8 cellular contexts compared by ENCODE assay signal in genomic region chrX:155612312-155613224, GRCh38. TPM values are rescaled to one million over a fixed set of nuclear protein-coding genes. Genes with fewer than 3 reads are reported as not detected.
DNase-seq lines count a peak whose midpoint lies in the region; ATAC-seq, FAIRE-seq and TF ChIP-seq lines count a peak whose summit lies in the region.

Gene SPRY3, plus strand, starts transcription at chrX:155612586.
Gene TMLHE, minus strand, starts transcription at chrX:155612952. Its CDS starts 67,676 bp downstream, at chrX:155545276.

- H3K4me3 ChIP-seq in BJ (ENCODE audit: low read depth, low read length) (peak within 1 kb of the TSS; percentile 67), H1 (ENCODE audit: extremely low read depth in 1 of 4, insufficient read depth in 2 of 4, low read depth in 3 of 4, low read length in 4 of 4) (peak within 1 kb of the TSS; percentile 77 to 85 (median 84)), mesenchymal stem cell (ENCODE audit: insufficient read depth in 1 of 2, low read depth in 1 of 2, low read length in 2 of 2) (peak within 1 kb of the TSS; percentile 71 to 84)

- H3K4me1 Mint-ChIP-seq in activated CD8-positive, alpha-beta memory T cell treated with anti-CD3 and anti-CD28 coated beads, Interleukin-2, amount 10 ng/mL, durations not matched to agents 7 days and 5 days = peaks cover 20% of the 10 kb centered on the region

- peak in 1 of 2 experiments; percentile 53; a peak in 2 of 3 replicates for TF ChIP-seq POLR2A in H1 (IDR thresholded peaks at IDR 0.05; ENCODE audit: control extremely low read depth in 1 of 2, low read depth in 2 of 2, low read length in 2 of 2)

- 0 out of 2 replicates have a peak, but pooled peaks cover 2% of the 10 kb centered on the region for H3K23me2 ChIP-seq in H1 (ENCODE audit: low read depth, low read length)

- H3K27me3 ChIP-seq in BJ (ENCODE audit: control insufficient read depth, insufficient read depth, low read length) (no peaks in the 10 kb centered on the region), H1 (replicated peaks in 1 of 4; ENCODE audit: control insufficient read depth in 3 of 4, extremely low read depth in 1 of 4, insufficient read depth in 3 of 4, low read length in 3 of 4) (no peaks in the 10 kb centered on the region), mesenchymal stem cell (ENCODE audit: control insufficient read depth in 1 of 2, insufficient read depth in 1 of 2, low read length in 2 of 2) (no peaks in the 10 kb centered on the region)

- H3K36me3 ChIP-seq in BJ (ENCODE audit: control insufficient read depth, insufficient read depth, low read length) = no peaks in the 10 kb centered on the region
- no peaks in the 10 kb centered on the region for H3K36me3 ChIP-seq in H1 (ENCODE audit: control insufficient read depth in 2 of 4, insufficient read depth in 4 of 4, low read length in 3 of 4)
- H3K36me3 ChIP-seq in mesenchymal stem cell (ENCODE audit: control insufficient read depth in 1 of 2, insufficient read depth in 2 of 2, low read depth in 1 of 2, low read length in 2 of 2) = no peaks in the 10 kb centered on the region

- H3K4ac ChIP-seq in H1 (replicated peaks; ENCODE audit: insufficient read length, low read depth, low read length) = no peak within 1 kb of the TSS
- H3K4ac ChIP-seq in mesenchymal stem cell (ENCODE audit: low read depth in 1 of 2, low read length in 2 of 2) = peak within 1 kb of the TSS in 1 of 2 experiments; percentile 6

- H3K9me3 Mint-ChIP-seq in activated CD8-positive, alpha-beta memory T cell treated with anti-CD3 and anti-CD28 coated beads, Interleukin-2, amount 10 ng/mL, durations not matched to agents 7 days and 5 days (ENCODE audit: low read depth) = no peaks in the 10 kb centered on the region

- peaks cover 10% of the 10 kb centered on the region for H3K36me3 Mint-ChIP-seq in activated CD8-positive, alpha-beta memory T cell treated with anti-CD3 and anti-CD28 coated beads, Interleukin-2, amount 10 ng/mL, durations not matched to agents 7 days and 5 days

- no peaks in the 10 kb centered on the region for H3K9me3 ChIP-seq in H1 (ENCODE audit: insufficient read depth in 2 of 2, low read depth in 1 of 2, low read length in 1 of 2)
- peaks cover 7% of the 10 kb centered on the region for H3K9me3 ChIP-seq in mesenchymal stem cell (ENCODE audit: control insufficient read depth, low read length)

- no peak within 1 kb of the TSS for H3K14ac ChIP-seq in H1 (ENCODE audit: insufficient read length)
- peak within 1 kb of the TSS in 1 of 2 experiments; percentile 23 for H3K14ac ChIP-seq in mesenchymal stem cell (ENCODE audit: low read length in 2 of 2)

- H3K23ac ChIP-seq in H1 (ENCODE audit: insufficient read length) = no peak within 1 kb of the TSS
- peak within 1 kb of the TSS in 1 of 2 experiments; percentile 46 for H3K23ac ChIP-seq in mesenchymal stem cell (ENCODE audit: low read length in 2 of 2)

- TF ChIP-seq RAD21 in H1 (IDR thresholded peaks at IDR 0.05 in 1 of 2, conservative IDR thresholded peaks at IDR 0.05 in 1 of 2; ENCODE audit: low read depth in 2 of 2, low read length in 2 of 2) = no peak

- H4K20me1 ChIP-seq in H1 (replicated peaks in 1 of 2; ENCODE audit: control insufficient read depth in 1 of 2, insufficient read depth in 2 of 2, low read length in 2 of 2) = no peaks in the 10 kb centered on the region

- H2BK20ac ChIP-seq in H1 (ENCODE audit: low read length) = no peak within 1 kb of the TSS

- no peak within 1 kb of the TSS for H2AK5ac ChIP-seq in H1 (ENCODE audit: low read depth, low read length)
- no peak within 1 kb of the TSS for H2AK5ac ChIP-seq in mesenchymal stem cell (ENCODE audit: low read length, severe bottlenecking)

- H3K79me2 ChIP-seq in H1 (ENCODE audit: control insufficient read depth in 1 of 2, insufficient read depth in 2 of 2, low read length in 2 of 2) = peaks cover 0 to 7% of the 10 kb centered on the region in 2 experiments; a peak in 2 of 4 replicates

- H2BK5ac ChIP-seq in H1 (ENCODE audit: low read depth, low read length) (peak within 1 kb of the TSS; percentile 78; the same call in 1 of the 2 replicates), mesenchymal stem cell (ENCODE audit: low read depth, low read length, poor library complexity, severe bottlenecking) (no peak within 1 kb of the TSS)

- H3K18ac ChIP-seq in H1 (ENCODE audit: extremely low read depth, low read length) (peak within 1 kb of the TSS; percentile 85), mesenchymal stem cell (ENCODE audit: low read depth in 1 of 2, low read length in 2 of 2) (peak within 1 kb of the TSS; percentile 76 to 94)

- H3K4me2 ChIP-seq in H1 (ENCODE audit: insufficient read depth in 1 of 2, low read depth in 2 of 2, low read length in 2 of 2) (peak within 1 kb of the TSS; percentile 72 to 88), mesenchymal stem cell (ENCODE audit: low read length, poor library complexity, severe bottlenecking) (peak within 1 kb of the TSS; percentile 61)

- peak within 1 kb of the TSS; percentile 94 for H3K4me3 Mint-ChIP-seq in activated CD8-positive, alpha-beta memory T cell treated with anti-CD3 and anti-CD28 coated beads, Interleukin-2, amount 10 ng/mL, durations not matched to agents 7 days and 5 days

- no peak within 1 kb of the TSS for H2BK15ac ChIP-seq in H1 (ENCODE audit: low read length)
- H2BK15ac ChIP-seq in mesenchymal stem cell (ENCODE audit: low read depth, poor library complexity, severe bottlenecking) = peak within 1 kb of the TSS; percentile 89

- H3K27me3 Mint-ChIP-seq in activated CD8-positive, alpha-beta memory T cell treated with anti-CD3 and anti-CD28 coated beads, Interleukin-2, amount 10 ng/mL, durations not matched to agents 7 days and 5 days = no peaks in the 10 kb centered on the region

- H2AFZ ChIP-seq in H1 (ENCODE audit: low read length) (peak within 1 kb of the TSS; percentile 92), mesenchymal stem cell (ENCODE audit: low read depth, low read length) (peak within 1 kb of the TSS; percentile 46)

- WGBS in H1 (ENCODE audit: extremely low coverage in 1 of 2, insufficient coverage in 1 of 2, insufficient read length in 1 of 2, insufficient replicate concordance in 2 of 2, low coverage in 1 of 2, low lambda C conversion rate in 2 of 2, missing lambda C conversion rate in 1 of 2), 2 experiments = 15% methylated on average over 11 of the region's 50 CpGs; no CpG with 5 or more reads in 1 of the 2 experiments
- 0% methylated on average over 35 of the region's 50 CpGs for WGBS in mesenchymal stem cell

- no peak for TF ChIP-seq CTCF in BJ (IDR thresholded peaks at IDR 0.05; ENCODE audit: insufficient read depth, low read depth, low read length)
- TF ChIP-seq CTCF in H1 (IDR thresholded peaks at IDR 0.05; ENCODE audit: control extremely low read depth in 1 of 3, insufficient read depth in 1 of 3, low read depth in 1 of 3, low read length in 3 of 3) = no peak

- POLR2A ChIA-PET in BJ (lab: Charles Lee) = no interaction called here
- POLR2A ChIA-PET in H1 (lab: Charles Lee; ENCODE audit: partially characterized antibody) = interaction anchor here (0.8 to 1.3 kb wide), 3 partner anchors 18 to 32 kb away, joined by 3 to 4 read pairs (median 3); no protein-coding TSS in a partner anchor

- H3K56ac ChIP-seq in H1 (replicated peaks; ENCODE audit: insufficient read length, low read depth, low read length) = peak within 1 kb of the TSS; percentile 77

- H2BK120ac ChIP-seq in H1 (replicated peaks; ENCODE audit: low read depth, low read length) (no peak within 1 kb of the TSS), mesenchymal stem cell (ENCODE audit: low read depth, low read length) (no peak within 1 kb of the TSS)

- CTCF ChIA-PET in BJ (lab: Yijun Ruan, JAX) = no interaction called here
- CTCF ChIA-PET in activated CD8-positive, alpha-beta memory T cell treated with anti-CD3 and anti-CD28 coated beads, Interleukin-2, amount 10 ng/mL, durations not matched to agents 7 days and 5 days (lab: Charles Lee) = no interaction called here
- CTCF ChIA-PET in H1 (lab: Charles Lee; ENCODE audit: partially characterized antibody) = no interaction called here

- peak within 1 kb of the TSS; percentile 74 for H4K91ac ChIP-seq in H1 (replicated peaks; ENCODE audit: insufficient read length, low read length)
- peak within 1 kb of the TSS; percentile 87 for H4K91ac ChIP-seq in mesenchymal stem cell (ENCODE audit: low read length)

- H3K4me1 ChIP-seq in H1 (replicated peaks in 1 of 4; ENCODE audit: control insufficient read depth in 3 of 4, insufficient read depth in 4 of 4, low read length in 3 of 4) = no peaks in the 10 kb centered on the region
- no peaks in the 10 kb centered on the region for H3K4me1 ChIP-seq in mesenchymal stem cell (ENCODE audit: control insufficient read depth, insufficient read depth, low read depth, low read length)

- no peak for FAIRE-seq in H1 (lab: Jason Lieb, UNC)

- no peaks in the 10 kb centered on the region for H3K79me1 ChIP-seq in H1 (ENCODE audit: low read depth, low read length)
- no peaks in the 10 kb centered on the region for H3K79me1 ChIP-seq in mesenchymal stem cell (replicated peaks; ENCODE audit: low read length, poor library complexity, severe bottlenecking)

- peak; percentile 97 for ATAC-seq in HG03439 (IDR thresholded peaks at IDR 0.05; ENCODE audit: unreplicated experiment)
- peak; percentile 95 for ATAC-seq in activated CD8-positive, alpha-beta memory T cell treated with anti-CD3 and anti-CD28 coated beads, Interleukin-2, amount 10 ng/mL, durations not matched to agents 7 days and 5 days

- DNase-seq in BJ (ENCODE audit: low read depth) (peak; percentile 13), GM19240 (ENCODE audit: insufficient read length, low spot score) (peak; percentile 9), NCI-H748 treated with DMSO at 0.1 percent for 48 hours (lab: John Stamatoyannopoulos, UW) (peak; percentile 45), H1 (ENCODE audit: low read depth in 1 of 2, low spot score in 2 of 2) (peak in 1 of 2 experiments; percentile 61), mesenchymal stem cell (peak; percentile 64)
- peak; percentile 74 for DNase-seq in activated CD8-positive, alpha-beta memory T cell treated with anti-CD3 and anti-CD28 coated beads, Interleukin-2, amount 10 ng/mL, durations not matched to agents 7 days and 5 days
- peak; percentile 14 to 60 (median 40) for DNase-seq in stimulated activated CD4-positive, alpha-beta T cell treated with anti-CD3 and anti-CD28 coated beads, TNF-alpha, amount 100 ng/mL, for 48 hours (ENCODE audit: low read depth in 3 of 3)

- no peak within 1 kb of the TSS for H2BK12ac ChIP-seq in H1 (ENCODE audit: low read depth, low read length)
- H2BK12ac ChIP-seq in mesenchymal stem cell (ENCODE audit: low read length in 2 of 2) = no peak within 1 kb of the TSS

- H3K9ac ChIP-seq in H1 (replicated peaks in 1 of 4; ENCODE audit: extremely low read depth in 1 of 4, low read depth in 3 of 4, low read length in 3 of 4) (peak within 1 kb of the TSS; percentile 8 to 93 (median 76)), mesenchymal stem cell (ENCODE audit: low read length) (peak within 1 kb of the TSS; percentile 95)

- H3K27ac ChIP-seq in H1 (ENCODE audit: low read depth, low read length) (peak within 1 kb of the TSS; percentile 73), mesenchymal stem cell (ENCODE audit: low read length, poor library complexity, severe bottlenecking) (peak within 1 kb of the TSS; percentile 55)

- peak within 1 kb of the TSS; percentile 86 for H4K5ac ChIP-seq in H1 (ENCODE audit: insufficient read length, low read depth, low read length)

- peak within 1 kb of the TSS; percentile 95 for H3K27ac Mint-ChIP-seq in activated CD8-positive, alpha-beta memory T cell treated with anti-CD3 and anti-CD28 coated beads, Interleukin-2, amount 10 ng/mL, durations not matched to agents 7 days and 5 days

- no peak for TF ChIP-seq EP300 in H1 (IDR thresholded peaks at IDR 0.05; ENCODE audit: borderline replicate concordance in 1 of 2, low read depth in 2 of 2, low read length in 2 of 2)

- H4K8ac ChIP-seq in H1 (ENCODE audit: extremely low read depth, insufficient read depth, low read length) = peak within 1 kb of the TSS; percentile 86
- peak within 1 kb of the TSS; percentile 97 for H4K8ac ChIP-seq in mesenchymal stem cell (ENCODE audit: low read length)

RNA-seq across cellular contexts. Expression of gene SPRY3, which starts in this region (rescaled TPM):
- polyA plus RNA-seq in BJ (2011; rRNA removed) (0.43 and 0.69 TPM in 2 replicates), H1 (2011; rRNA removed) (2.8 and 3.2 TPM in 2 replicates)
- 0.72 and 0.85 TPM in 2 replicates for polyA minus RNA-seq in BJ (2011; rRNA and poly(A)+ RNA removed)
- total RNA-seq in activated CD8-positive, alpha-beta memory T cell treated with anti-CD3 and anti-CD28 coated beads, Interleukin-2, amount 10 ng/mL, durations not matched to agents 7 days and 5 days = under 1 TPM; 0.30 to 0.32 TPM
- total RNA-seq in H1 (2021; fragmentation: NEBNext Ultra II Directional; extraction: Animal tissue kit (Norgen Biotek cat#: 25700)) = 2.1 and 2.2 TPM in 2 replicates
- 2.3 TPM for polyA plus RNA-seq in H1 (2011; cell fraction: cytosol; rRNA removed)
- 3.0 TPM for polyA plus RNA-seq in H1 (2011; cell fraction: nucleus; rRNA removed)
- 1.5 to 2.2 TPM (median 1.7 TPM) in 4 replicates for polyA plus RNA-seq in H1 (2012, experiment 1 of 2)
- polyA plus RNA-seq in H1 (2012, experiment 2 of 2) = 0.63 TPM
- 1.5 TPM for polyA plus RNA-seq in H1 (2013, experiment 1 of 2)
- polyA plus RNA-seq in H1 (2013, experiment 2 of 2) = 1.5 TPM
- 5.5 and 7.0 TPM in 2 replicates for polyA minus RNA-seq in H1 (2011; rRNA and poly(A)+ RNA removed)
- polyA minus RNA-seq in H1 (2011; cell fraction: cytosol; rRNA and poly(A)+ RNA removed) = 2.3 TPM
- polyA minus RNA-seq in H1 (2011; cell fraction: nucleus; rRNA and poly(A)+ RNA removed) = 5.3 TPM
- polyA plus RNA-seq in mesenchymal stem cell (2013, experiment 1 of 2) = 0.44 TPM
- 0.53 TPM for polyA plus RNA-seq in mesenchymal stem cell (2013, experiment 2 of 2)

RNA-seq across cellular contexts. Expression of gene TMLHE, which starts in this region (rescaled TPM):
- 14.5 and 16.8 TPM in 2 replicates for polyA plus RNA-seq in BJ (2011; rRNA removed)
- polyA minus RNA-seq in BJ (2011; rRNA and poly(A)+ RNA removed) = 29.2 and 29.7 TPM in 2 replicates
- 10 to 100 TPM in 1 of 2 experiments, 1 to 10 TPM in 1; 9.2 to 13.5 TPM for total RNA-seq in activated CD8-positive, alpha-beta memory T cell treated with anti-CD3 and anti-CD28 coated beads, Interleukin-2, amount 10 ng/mL, durations not matched to agents 7 days and 5 days
- total RNA-seq in H1 (2021; fragmentation: NEBNext Ultra II Directional; extraction: Animal tissue kit (Norgen Biotek cat#: 25700)) = 8.6 and 9.1 TPM in 2 replicates
- 6.2 and 10.3 TPM in 2 replicates for polyA plus RNA-seq in H1 (2011; rRNA removed)
- polyA plus RNA-seq in H1 (2011; cell fraction: cytosol; rRNA removed) = 7.0 TPM
- 11.3 TPM for polyA plus RNA-seq in H1 (2011; cell fraction: nucleus; rRNA removed)
- 9.2 to 10.9 TPM (median 10.2 TPM) in 4 replicates for polyA plus RNA-seq in H1 (2012, experiment 1 of 2)
- 2.9 TPM for polyA plus RNA-seq in H1 (2012, experiment 2 of 2)
- 8.6 TPM for polyA plus RNA-seq in H1 (2013, experiment 1 of 2)
- polyA plus RNA-seq in H1 (2013, experiment 2 of 2) = 9.1 TPM
- 45.4 and 66.0 TPM in 2 replicates for polyA minus RNA-seq in H1 (2011; rRNA and poly(A)+ RNA removed)
- polyA minus RNA-seq in H1 (2011; cell fraction: cytosol; rRNA and poly(A)+ RNA removed) = 14.0 TPM
- 71.1 TPM for polyA minus RNA-seq in H1 (2011; cell fraction: nucleus; rRNA and poly(A)+ RNA removed)
- polyA plus RNA-seq in mesenchymal stem cell (2013, experiment 1 of 2) = 13.0 TPM
- 12.3 TPM for polyA plus RNA-seq in mesenchymal stem cell (2013, experiment 2 of 2)
